Comparison of ENCODE assay signal across 11 cellular contexts in the genomic region with DNA sequence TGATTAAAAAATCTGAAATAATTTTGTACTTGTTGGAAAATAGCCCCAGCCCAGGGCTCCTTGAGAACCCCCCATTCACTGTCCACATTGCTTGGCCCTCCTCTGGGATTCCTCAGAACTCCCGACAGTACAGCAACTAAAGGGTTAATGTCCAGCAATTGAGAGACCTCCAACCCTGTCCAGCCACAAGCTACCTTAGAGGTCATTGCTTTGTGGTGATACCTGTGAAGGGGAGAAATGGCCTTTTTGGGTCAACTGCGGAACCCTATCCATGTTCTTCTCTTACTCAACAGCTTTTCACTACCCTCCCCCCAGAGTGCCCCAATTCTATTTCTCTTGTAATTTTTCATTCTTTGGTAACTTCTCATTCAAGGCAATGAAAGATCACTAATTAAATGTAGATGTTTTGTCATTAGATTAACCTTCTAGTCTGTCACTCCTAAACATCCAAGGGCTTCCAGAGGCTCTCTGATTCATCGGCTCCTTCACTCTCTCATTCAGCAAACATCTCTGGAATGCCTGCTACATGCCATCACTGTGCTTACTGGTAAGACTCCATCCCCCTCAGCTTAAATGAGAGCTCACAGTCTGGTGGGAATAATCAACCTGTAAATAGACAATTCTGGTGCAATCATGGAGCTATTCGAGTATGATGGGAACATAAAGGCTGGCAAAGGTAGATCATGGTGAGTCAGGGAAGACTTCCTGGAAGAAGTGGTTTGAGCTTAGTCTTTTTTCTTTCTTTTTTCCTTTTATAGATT.
DNase-seq lines count a peak whose midpoint lies in the region; ATAC-seq and TF ChIP-seq lines count a peak whose summit lies in the region.
"Had no signal": no experiment of that assay in that cellular context is flagged by ENCODE, and none has a peak within 500 bp of the region (broad histone marks: within the 10 kb centered on the region; RNA-seq: fewer than 3 reads in every experiment).

No MANE protein-coding gene starts in this region.

- peak overlapping the region; percentile 43 for H3K4me3 ChIP-seq in endodermal cell (ENCODE audit: low read length)
- no peak overlapping the region for H3K4me3 ChIP-seq in lung

- no peaks in the 10 kb centered on the region for H3K36me3 ChIP-seq in endodermal cell (ENCODE audit: control insufficient read depth, insufficient read depth, low read length)
- H3K36me3 ChIP-seq in lung (ENCODE audit: control insufficient read depth in 2 of 2, insufficient read depth in 2 of 2, low read length in 2 of 2): no peaks in the 10 kb centered on the region
- H3K36me3 ChIP-seq: BE2C had no signal

- H3K9ac ChIP-seq in endodermal cell (ENCODE audit: extremely low read depth, low read length, poor library complexity, severe bottlenecking): peak overlapping the region; percentile 43

- H3K4me3 Mint-ChIP-seq in endodermal cell: no peak overlapping the region
- no peak overlapping the region for H3K4me3 Mint-ChIP-seq in activated T-cell treated with anti-CD3 and anti-CD28 coated beads, Interleukin-2, amount 50 U/mL, for 4 hours

- TF ChIP-seq RAD21 in Ishikawa (IDR thresholded peaks at IDR 0.05; ENCODE audit: low read depth): no peak

- H3K27me3 Mint-ChIP-seq in endodermal cell (ENCODE audit: insufficient read depth): no peaks in the 10 kb centered on the region
- H3K27me3 Mint-ChIP-seq in activated T-cell treated with anti-CD3 and anti-CD28 coated beads, Interleukin-2, amount 50 U/mL, for 4 hours (ENCODE audit: low read depth): peaks cover 5% of the 10 kb centered on the region

- TF ChIP-seq EP300 in Ishikawa (IDR thresholded peaks at IDR 0.05; ENCODE audit: borderline replicate concordance): peak; percentile 82

- H3K9me3 ChIP-seq in endodermal cell (ENCODE audit: control insufficient read depth, low read length) (no peaks in the 10 kb centered on the region), lung (ENCODE audit: control insufficient read depth in 2 of 2, insufficient read depth in 1 of 2, low read length in 1 of 2) (no peaks in the 10 kb centered on the region)
- H3K9me3 ChIP-seq: BE2C had no signal

- ATAC-seq in lung (ENCODE audit: insufficient read depth, low FRiP score): peak; percentile 88
- no peak for ATAC-seq in activated T-cell treated with anti-CD3 and anti-CD28 coated beads, Interleukin-2, amount 50 U/mL, for 4 hours
- ATAC-seq in GM21526 (IDR thresholded peaks at IDR 0.05; ENCODE audit: low FRiP score, unreplicated experiment): no peak

- no peaks in the 10 kb centered on the region for H3K27me3 ChIP-seq in endodermal cell (ENCODE audit: control insufficient read depth, insufficient read depth, low read length, poor library complexity, severe bottlenecking)
- H3K27me3 ChIP-seq in lung (ENCODE audit: control insufficient read depth, insufficient read depth): no peaks in the 10 kb centered on the region
- H3K27me3 ChIP-seq: BE2C had no signal

- H3K27ac Mint-ChIP-seq in endodermal cell: peak overlapping the region; percentile 90

- no peaks in the 10 kb centered on the region for H3K36me3 Mint-ChIP-seq in endodermal cell (ENCODE audit: low read depth)
- no peaks in the 10 kb centered on the region for H3K36me3 Mint-ChIP-seq in activated T-cell treated with anti-CD3 and anti-CD28 coated beads, Interleukin-2, amount 50 U/mL, for 4 hours (ENCODE audit: insufficient read depth)

- DNase-seq in 8988T: peak; percentile 24
- DNase-seq in endodermal cell: peak; percentile 76
- DNase-seq in lung (ENCODE audit: low spot score): peak; percentile 48
- no peak for DNase-seq in DMS79 treated with DMSO at 0.1 percent for 48 hours (lab: John Stamatoyannopoulos, UW)
- DNase-seq in activated T-cell treated with anti-CD3 and anti-CD28 coated beads, Interleukin-2, amount 50 U/mL, for 4 hours: no peak
- no peak for DNase-seq in putamen (ENCODE audit: low spot score)
- DNase-seq: activated CD8-positive, alpha-beta memory T cell treated with anti-CD3 and anti-CD28 coated beads, Interleukin-2, amount 50 U/mL, for 48 hours; BE2C; substantia nigra had no signal

- H3K4me1 Mint-ChIP-seq in endodermal cell: peaks cover 46% of the 10 kb centered on the region
- H3K4me1 Mint-ChIP-seq in activated T-cell treated with anti-CD3 and anti-CD28 coated beads, Interleukin-2, amount 50 U/mL, for 4 hours (ENCODE audit: low read depth): no peaks in the 10 kb centered on the region

- peak overlapping the region; percentile 40 for H3K27ac ChIP-seq in endodermal cell (ENCODE audit: low read depth, low read length)
- H3K27ac ChIP-seq in lung (ENCODE audit: low read depth in 1 of 2, low read length in 1 of 2): peak overlapping the region; percentile 65 to 70

- no peak for TF ChIP-seq CTCF in endodermal cell (conservative IDR thresholded peaks at IDR 0.05)
- no peak for TF ChIP-seq CTCF in lung (IDR thresholded peaks at IDR 0.05; ENCODE audit: control extremely low read depth, extremely low read depth)

- no peaks in the 10 kb centered on the region for H3K9me3 Mint-ChIP-seq in endodermal cell
- H3K9me3 Mint-ChIP-seq in activated T-cell treated with anti-CD3 and anti-CD28 coated beads, Interleukin-2, amount 50 U/mL, for 4 hours: no peaks in the 10 kb centered on the region

- WGBS in endodermal cell (ENCODE audit: insufficient coverage in 1 of 2, insufficient read length in 1 of 2), 2 experiments: 40 to 70% methylated on average over 1 to 4 of the region's 4 CpGs
- 72 to 78% methylated on average over 4 of the region's 4 CpGs for WGBS in lung, 2 donors

- H3K4me1 ChIP-seq in endodermal cell (ENCODE audit: control insufficient read depth, insufficient read depth, low read length) (peaks cover 10% of the 10 kb centered on the region), lung (ENCODE audit: control insufficient read depth in 2 of 2, insufficient read depth in 2 of 2, low read length in 2 of 2) (peaks cover 4 to 9% of the 10 kb centered on the region in 2 donors)
- H3K4me1 ChIP-seq: BE2C had no signal

TF ChIP-seq in Ishikawa, 13 proteins besides CTCF, POLR2A, EP300 and RAD21:
- no peak for TF ChIP-seq MAX (IDR thresholded peaks at IDR 0.05)
- no peak for TF ChIP-seq ZBTB7A (IDR thresholded peaks at IDR 0.05; ENCODE audit: low read depth)
- TF ChIP-seq, protein P1, sequence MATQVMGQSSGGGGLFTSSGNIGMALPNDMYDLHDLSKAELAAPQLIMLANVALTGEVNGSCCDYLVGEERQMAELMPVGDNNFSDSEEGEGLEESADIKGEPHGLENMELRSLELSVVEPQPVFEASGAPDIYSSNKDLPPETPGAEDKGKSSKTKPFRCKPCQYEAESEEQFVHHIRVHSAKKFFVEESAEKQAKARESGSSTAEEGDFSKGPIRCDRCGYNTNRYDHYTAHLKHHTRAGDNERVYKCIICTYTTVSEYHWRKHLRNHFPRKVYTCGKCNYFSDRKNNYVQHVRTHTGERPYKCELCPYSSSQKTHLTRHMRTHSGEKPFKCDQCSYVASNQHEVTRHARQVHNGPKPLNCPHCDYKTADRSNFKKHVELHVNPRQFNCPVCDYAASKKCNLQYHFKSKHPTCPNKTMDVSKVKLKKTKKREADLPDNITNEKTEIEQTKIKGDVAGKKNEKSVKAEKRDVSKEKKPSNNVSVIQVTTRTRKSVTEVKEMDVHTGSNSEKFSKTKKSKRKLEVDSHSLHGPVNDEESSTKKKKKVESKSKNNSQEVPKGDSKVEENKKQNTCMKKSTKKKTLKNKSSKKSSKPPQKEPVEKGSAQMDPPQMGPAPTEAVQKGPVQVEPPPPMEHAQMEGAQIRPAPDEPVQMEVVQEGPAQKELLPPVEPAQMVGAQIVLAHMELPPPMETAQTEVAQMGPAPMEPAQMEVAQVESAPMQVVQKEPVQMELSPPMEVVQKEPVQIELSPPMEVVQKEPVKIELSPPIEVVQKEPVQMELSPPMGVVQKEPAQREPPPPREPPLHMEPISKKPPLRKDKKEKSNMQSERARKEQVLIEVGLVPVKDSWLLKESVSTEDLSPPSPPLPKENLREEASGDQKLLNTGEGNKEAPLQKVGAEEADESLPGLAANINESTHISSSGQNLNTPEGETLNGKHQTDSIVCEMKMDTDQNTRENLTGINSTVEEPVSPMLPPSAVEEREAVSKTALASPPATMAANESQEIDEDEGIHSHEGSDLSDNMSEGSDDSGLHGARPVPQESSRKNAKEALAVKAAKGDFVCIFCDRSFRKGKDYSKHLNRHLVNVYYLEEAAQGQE (IDR thresholded peaks at IDR 0.05; ENCODE audit: low read depth): no peak
- peak; percentile 37; the same call in 1 of the 2 replicates for TF ChIP-seq YY1 (IDR thresholded peaks at IDR 0.05; ENCODE audit: low read depth)
- peak; percentile 66 for TF ChIP-seq TCF12 (IDR thresholded peaks at IDR 0.05; ENCODE audit: low read depth)
- no peak for TF ChIP-seq EGR1 (IDR thresholded peaks at IDR 0.05)
- TF ChIP-seq TAF1 (IDR thresholded peaks at IDR 0.05; ENCODE audit: low read depth): no peak
- no peak for TF ChIP-seq CREB1 (IDR thresholded peaks at IDR 0.05; ENCODE audit: low read depth)
- TF ChIP-seq, protein P2, sequence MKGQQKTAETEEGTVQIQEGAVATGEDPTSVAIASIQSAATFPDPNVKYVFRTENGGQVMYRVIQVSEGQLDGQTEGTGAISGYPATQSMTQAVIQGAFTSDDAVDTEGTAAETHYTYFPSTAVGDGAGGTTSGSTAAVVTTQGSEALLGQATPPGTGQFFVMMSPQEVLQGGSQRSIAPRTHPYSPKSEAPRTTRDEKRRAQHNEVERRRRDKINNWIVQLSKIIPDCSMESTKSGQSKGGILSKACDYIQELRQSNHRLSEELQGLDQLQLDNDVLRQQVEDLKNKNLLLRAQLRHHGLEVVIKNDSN (IDR thresholded peaks at IDR 0.05): no peak
- TF ChIP-seq CEBPB (IDR thresholded peaks at IDR 0.05): no peak
- peak; percentile 98 for TF ChIP-seq TEAD4 (IDR thresholded peaks at IDR 0.05)
- peak; percentile 61; the same call in 1 of the 2 replicates for TF ChIP-seq FOXM1 (IDR thresholded peaks at IDR 0.05; ENCODE audit: borderline replicate concordance, low read depth)
- peak; percentile 43 for TF ChIP-seq NFIC (IDR thresholded peaks at IDR 0.05)

Comparison
In these comparisons a context has a peak if more than half of its experiments do, and no peak if none do; other contexts are left out.
1. DNase-seq: peak in 8988T (single experiment), endodermal cell (single experiment) and lung (single experiment); none in DMS79 treated with DMSO at 0.1 percent for 48 hours (single experiment), activated T-cell treated with anti-CD3 and anti-CD28 coated beads, Interleukin-2, amount 50 U/mL, for 4 hours (single experiment) and putamen (single experiment).